Comparison of ENCODE assay signal across 9 cellular contexts in genomic region chr17:44353656-44354331, GRCh38. TPM values are rescaled to one million over a fixed set of nuclear protein-coding genes. Genes with fewer than 3 reads are reported as not detected.
DNase-seq lines count a peak whose midpoint lies in the region; ATAC-seq and TF ChIP-seq lines count a peak whose summit lies in the region.
"Had no signal": no experiment of that assay in that cellular context is flagged by ENCODE, and none has a peak within 500 bp of the region (broad histone marks: within the 10 kb centered on the region; RNA-seq: fewer than 3 reads in every experiment).

No MANE protein-coding gene starts in this region.

- H3K4me3 Mint-ChIP-seq in activated T-cell treated with anti-CD3 and anti-CD28 coated beads, Interleukin-2, amount 50 U/mL, for 24 hours: peak overlapping the region; percentile 38
- peak overlapping the region in 1 of 2 donors; percentile 68 for H3K4me3 Mint-ChIP-seq in stimulated activated naive CD8-positive, alpha-beta T cell treated with anti-CD3 and anti-CD28 coated beads, Interleukin-15, amount 100 ng/mL, for 72 hours
- no peak overlapping the region for H3K4me3 Mint-ChIP-seq in osteocyte (ENCODE audit: unreplicated experiment)

- H3K27me3 ChIP-seq in PC-9 (ENCODE audit: insufficient read depth, low read depth): no peaks in the 10 kb centered on the region

- intact Hi-C loops in PC-9 (cut with micrococcal nuclease; ENCODE audit: unreplicated experiment): no loop called here

- H4K20me1 ChIP-seq in PC-9 (ENCODE audit: insufficient read depth): 0 out of 2 replicates have a peak, but pooled peaks cover 3% of the 10 kb centered on the region

- H3K4me3 ChIP-seq in PC-9: no peak overlapping the region

- DNase-seq in NCI-H748 (lab: John Stamatoyannopoulos, UW; ENCODE audit: unreplicated experiment) (peak; percentile 80), NCI-H748 treated with DMSO at 0.1 percent for 48 hours (lab: John Stamatoyannopoulos, UW) (no peak), hepatic stellate cell (ENCODE audit: low spot score) (peak; percentile 61), T-helper 1 cell (no peak), osteocyte (ENCODE audit: extremely low spot score, unreplicated experiment) (no peak), PC-9 (no peak)
- peak; percentile 54 for DNase-seq in activated T-cell treated with anti-CD3 and anti-CD28 coated beads, Interleukin-2, amount 50 U/mL, for 24 hours
- peak in 1 of 2 donors; percentile 41 for DNase-seq in stimulated activated naive CD8-positive, alpha-beta T cell treated with anti-CD3 and anti-CD28 coated beads, Interleukin-15, amount 100 ng/mL, for 72 hours
- DNase-seq: kidney glomerular epithelial cell had no signal

- no peak overlapping the region for H2AFZ ChIP-seq in PC-9

- peaks cover 4% of the 10 kb centered on the region for H3K4me1 Mint-ChIP-seq in activated T-cell treated with anti-CD3 and anti-CD28 coated beads, Interleukin-2, amount 50 U/mL, for 24 hours (ENCODE audit: low read depth)
- H3K4me1 Mint-ChIP-seq in stimulated activated naive CD8-positive, alpha-beta T cell treated with anti-CD3 and anti-CD28 coated beads, Interleukin-15, amount 100 ng/mL, for 72 hours: peaks cover 7% of the 10 kb centered on the region
- H3K4me1 Mint-ChIP-seq in osteocyte (ENCODE audit: unreplicated experiment): no peaks in the 10 kb centered on the region

- H3K9me3 Mint-ChIP-seq in activated T-cell treated with anti-CD3 and anti-CD28 coated beads, Interleukin-2, amount 50 U/mL, for 24 hours: no peaks in the 10 kb centered on the region
- H3K9me3 Mint-ChIP-seq in stimulated activated naive CD8-positive, alpha-beta T cell treated with anti-CD3 and anti-CD28 coated beads, Interleukin-15, amount 100 ng/mL, for 72 hours: no peaks in the 10 kb centered on the region
- H3K9me3 Mint-ChIP-seq in osteocyte (ENCODE audit: unreplicated experiment): no peaks in the 10 kb centered on the region

- peaks cover 5% of the 10 kb centered on the region for H3K27me3 Mint-ChIP-seq in activated T-cell treated with anti-CD3 and anti-CD28 coated beads, Interleukin-2, amount 50 U/mL, for 24 hours
- no peaks in the 10 kb centered on the region for H3K27me3 Mint-ChIP-seq in stimulated activated naive CD8-positive, alpha-beta T cell treated with anti-CD3 and anti-CD28 coated beads, Interleukin-15, amount 100 ng/mL, for 72 hours
- H3K27me3 Mint-ChIP-seq in osteocyte (ENCODE audit: unreplicated experiment): no peaks in the 10 kb centered on the region

- H3F3A ChIP-seq in PC-9 (ENCODE audit: insufficient read depth, low read depth): no peaks in the 10 kb centered on the region

- no TSS peak for BruUV-seq in PC-9 (replicated peaks; lab: Mats Ljungman, UMichigan)

- no peak overlapping the region for H3K27ac Mint-ChIP-seq in activated T-cell treated with anti-CD3 and anti-CD28 coated beads, Interleukin-2, amount 50 U/mL, for 24 hours
- no peak overlapping the region for H3K27ac Mint-ChIP-seq in stimulated activated naive CD8-positive, alpha-beta T cell treated with anti-CD3 and anti-CD28 coated beads, Interleukin-15, amount 100 ng/mL, for 72 hours
- no peak overlapping the region for H3K27ac Mint-ChIP-seq in osteocyte (ENCODE audit: unreplicated experiment)

- no peaks in the 10 kb centered on the region for H3K9me3 ChIP-seq in PC-9 (ENCODE audit: insufficient read depth, low read depth)

- H3K36me3 ChIP-seq in PC-9 (ENCODE audit: low read depth): no peaks in the 10 kb centered on the region

- H3K9me2 ChIP-seq in PC-9 (ENCODE audit: insufficient read depth): no peaks in the 10 kb centered on the region

- H3K4me1 ChIP-seq in PC-9 (replicated peaks; ENCODE audit: insufficient read depth): no peaks in the 10 kb centered on the region

- ATAC-seq in stimulated activated naive CD8-positive, alpha-beta T cell treated with anti-CD3 and anti-CD28 coated beads, Interleukin-15, amount 100 ng/mL, for 72 hours: peak; percentile 30

- POLR2A ChIA-PET in PC-9 (lab: Charles Lee; ENCODE audit: unreplicated experiment): no interaction called here

- CTCF ChIA-PET in PC-9 (lab: Charles Lee): interaction anchor here (0.6 kb wide), 1 partner anchor 125 kb away, joined by 19 read pairs; no protein-coding TSS in a partner anchor

- no peak overlapping the region for H3K4me2 ChIP-seq in PC-9

- TF ChIP-seq CTCF in osteocyte (IDR thresholded peaks at IDR 0.05) (no peak), PC-9 (conservative IDR thresholded peaks at IDR 0.05) (no peak)

- peaks cover 13% of the 10 kb centered on the region for H3K36me3 Mint-ChIP-seq in activated T-cell treated with anti-CD3 and anti-CD28 coated beads, Interleukin-2, amount 50 U/mL, for 24 hours (ENCODE audit: low read depth)
- H3K36me3 Mint-ChIP-seq in osteocyte (ENCODE audit: unreplicated experiment): peaks cover 14% of the 10 kb centered on the region

- H3K27ac ChIP-seq in PC-9: no peak overlapping the region

- no peaks in the 10 kb centered on the region for H3K79me2 ChIP-seq in PC-9 (ENCODE audit: low read depth)

RNA-seq across cellular contexts. Expression of gene GRN, which starts 8.7 kb away (rescaled TPM):
- total RNA-seq in osteocyte (574 and 620 TPM in 2 replicates), PC-9 (2021) (226 and 413 TPM in 2 replicates)

RNA-seq across cellular contexts. Expression of gene FAM171A2, which starts 9.9 kb away (rescaled TPM):
- 26.1 and 26.9 TPM in 2 replicates for total RNA-seq in osteocyte
- 8.3 and 11.8 TPM in 2 replicates for total RNA-seq in PC-9 (2021)

RNA-seq across cellular contexts. Expression of gene SLC25A39, which starts 29.2 kb away (rescaled TPM):
- 109 and 122 TPM in 2 replicates for total RNA-seq in osteocyte
- total RNA-seq in PC-9 (2021): 164 and 204 TPM in 2 replicates

RNA-seq across cellular contexts. Expression of gene ITGA2B, which starts 35.7 kb away (rescaled TPM):
- total RNA-seq in osteocyte: 0.81 and 0.86 TPM in 2 replicates
- total RNA-seq in PC-9 (2021): 5.7 TPM in 2 replicates

RNA-seq across cellular contexts. Expression of gene RUNDC3A, which starts 45.4 kb away (rescaled TPM):
- total RNA-seq in osteocyte (0.38 and 0.60 TPM in 2 replicates), PC-9 (2021) (not detected in 2 replicates)

Comparison
In these comparisons a context has a peak if more than half of its experiments do, and no peak if none do; other contexts are left out.
1. DNase-seq: peak in NCI-H748 (single experiment), activated T-cell treated with anti-CD3 and anti-CD28 coated beads, Interleukin-2, amount 50 U/mL, for 24 hours (single experiment) and hepatic stellate cell (single experiment); none in NCI-H748 treated with DMSO at 0.1 percent for 48 hours (single experiment), T-helper 1 cell (0 of 5), osteocyte (single experiment) and PC-9 (0 of 2).